10 cellular contexts compared by ENCODE assay signal in genomic region chr12:52358575-52359350, GRCh38. TPM values are rescaled to one million over a fixed set of nuclear protein-coding genes. Genes with fewer than 3 reads are reported as not detected.
DNase-seq lines count a peak whose midpoint lies in the region; ATAC-seq and TF ChIP-seq lines count a peak whose summit lies in the region.
"Had no signal": no experiment of that assay in that cellular context is flagged by ENCODE, and none has a peak within 500 bp of the region (broad histone marks: within the 10 kb centered on the region; RNA-seq: fewer than 3 reads in every experiment).

No MANE protein-coding gene starts in this region.

- peaks cover 0 to 5% (median 0%) of the 10 kb centered on the region in 5 donors for H3K27me3 Mint-ChIP-seq in naive thymus-derived CD8-positive, alpha-beta T cell

- POLR2A ChIA-PET in naive thymus-derived CD8-positive, alpha-beta T cell (lab: Charles Lee) = no interaction called here

- H3K4me1 ChIP-seq in Karpas-422 (ENCODE audit: low read length) = peaks cover 30% of the 10 kb centered on the region
- H3K4me1 ChIP-seq in hepatocyte (ENCODE audit: insufficient read depth) = no peaks in the 10 kb centered on the region

- H3K9me2 ChIP-seq in Karpas-422 (replicated peaks; ENCODE audit: insufficient read depth, low read length) (no peaks in the 10 kb centered on the region), hepatocyte (replicated peaks; ENCODE audit: insufficient read depth) (no peaks in the 10 kb centered on the region)

- H3K4me2 ChIP-seq in Karpas-422 (ENCODE audit: low read depth, low read length, poor library complexity, severe bottlenecking) = peak overlapping the region; percentile 62
- no peak overlapping the region for H3K4me2 ChIP-seq in hepatocyte

- peak overlapping the region; percentile 45; the same call in 1 of the 2 replicates for H3K4me3 ChIP-seq in Karpas-422 (ENCODE audit: low read length)
- no peak overlapping the region for H3K4me3 ChIP-seq in hepatocyte
- H3K4me3 ChIP-seq: lung had no signal

- ATAC-seq in GM21717 (IDR thresholded peaks at IDR 0.05; ENCODE audit: unreplicated experiment) (peak; percentile 82), esophagus mucosa (no peak)
- peak; percentile 98 to 99 for ATAC-seq in naive thymus-derived CD8-positive, alpha-beta T cell

- 78% methylated on average over 5 of the region's 5 CpGs for WGBS in hepatocyte (ENCODE audit: low lambda C conversion rate, missing lambda C conversion rate)

- DNase-seq in activated CD4-positive, alpha-beta T cell treated with anti-CD3 and anti-CD28 coated beads for 48 hours = peak; percentile 11
- DNase-seq in activated CD4-positive, alpha-beta T cell treated with anti-CD3 and anti-CD28 coated beads for 4 hours = no peak
- DNase-seq in Karpas-422 (peak; percentile 94), GDM1 (lab: John Stamatoyannopoulos, UW) (no peak), hepatocyte (ENCODE audit: low spot score) (no peak)
- DNase-seq in naive thymus-derived CD8-positive, alpha-beta T cell = peak in 7 of 10 donors; percentile 23 to 78 (median 67)
- DNase-seq: NCI-H510A had no signal

- H3K27ac ChIP-seq in Karpas-422 (ENCODE audit: low read length) (peak overlapping the region; percentile 85), hepatocyte (no peak overlapping the region)

- no peaks in the 10 kb centered on the region for H3K9me3 Mint-ChIP-seq in naive thymus-derived CD8-positive, alpha-beta T cell

- H3K9me3 ChIP-seq in Karpas-422 (ENCODE audit: low read length) (no peaks in the 10 kb centered on the region), hepatocyte (ENCODE audit: low read depth) (no peaks in the 10 kb centered on the region)

- H2AFZ ChIP-seq in Karpas-422 (ENCODE audit: low read length) (peak overlapping the region; percentile 13; the same call in 1 of the 2 replicates), hepatocyte (no peak overlapping the region)

- H4K20me1 ChIP-seq in Karpas-422 (ENCODE audit: insufficient read depth, low read depth, low read length) = no peaks in the 10 kb centered on the region
- H4K20me1 ChIP-seq in hepatocyte (ENCODE audit: insufficient read depth, poor library complexity, severe bottlenecking) = no peaks in the 10 kb centered on the region

- H3K36me3 ChIP-seq in Karpas-422 (ENCODE audit: insufficient read depth, low read length) = no peaks in the 10 kb centered on the region
- H3K36me3 ChIP-seq in hepatocyte (replicated peaks; ENCODE audit: insufficient read depth, low read depth) = no peaks in the 10 kb centered on the region

- no peak for TF ChIP-seq CTCF in hepatocyte (IDR thresholded peaks at IDR 0.05; ENCODE audit: poor library complexity)

- peak overlapping the region; percentile 62 for H3K9ac ChIP-seq in Karpas-422 (ENCODE audit: low read length)

- H3K27me3 ChIP-seq in Karpas-422 (ENCODE audit: low read length) (no peaks in the 10 kb centered on the region), hepatocyte (no peaks in the 10 kb centered on the region)

- H3K36me3 Mint-ChIP-seq in naive thymus-derived CD8-positive, alpha-beta T cell = no peaks in the 10 kb centered on the region

- peak overlapping the region; percentile 26 to 73 (median 54) for H3K4me3 Mint-ChIP-seq in naive thymus-derived CD8-positive, alpha-beta T cell

- peaks cover 24 to 37% (median 32%) of the 10 kb centered on the region in 4 donors for H3K4me1 Mint-ChIP-seq in naive thymus-derived CD8-positive, alpha-beta T cell

- no peaks in the 10 kb centered on the region for H3K79me2 ChIP-seq in Karpas-422 (ENCODE audit: low read length)
- no peaks in the 10 kb centered on the region for H3K79me2 ChIP-seq in hepatocyte

- H3K27ac Mint-ChIP-seq in naive thymus-derived CD8-positive, alpha-beta T cell = peak overlapping the region; percentile 36 to 88 (median 81)

RNA-seq across cellular contexts. Expression of gene KRT85, which starts 8.5 kb away (rescaled TPM):
- not detected in 2 replicates for total RNA-seq in Karpas-422 (2014; rRNA removed; shearing (Covaris generic); ENCODE audit: low replicate concordance)
- not detected for total RNA-seq in naive thymus-derived CD8-positive, alpha-beta T cell
- not detected for polyA plus RNA-seq in naive thymus-derived CD8-positive, alpha-beta T cell
- not detected in 2 replicates for total RNA-seq in hepatocyte
- polyA plus RNA-seq in hepatocyte = not detected in 2 replicates
- total RNA-seq in esophagus mucosa = not detected
- total RNA-seq: lung had no signal
- polyA plus RNA-seq: lung had no signal

RNA-seq across cellular contexts. Expression of gene KRT84, which starts 26.7 kb away (rescaled TPM):
- not detected in 2 replicates for total RNA-seq in Karpas-422 (2014; rRNA removed; shearing (Covaris generic); ENCODE audit: low replicate concordance)
- not detected for total RNA-seq in naive thymus-derived CD8-positive, alpha-beta T cell
- polyA plus RNA-seq in naive thymus-derived CD8-positive, alpha-beta T cell = not detected
- not detected in 2 replicates for total RNA-seq in hepatocyte
- not detected in 2 replicates for polyA plus RNA-seq in hepatocyte
- total RNA-seq in esophagus mucosa = not detected
- total RNA-seq: lung had no signal
- polyA plus RNA-seq: lung had no signal

RNA-seq across cellular contexts. Expression of gene KRT83, which starts 37.6 kb away (rescaled TPM):
- total RNA-seq in Karpas-422 (2014; rRNA removed; shearing (Covaris generic); ENCODE audit: low replicate concordance) = not detected in 2 replicates
- total RNA-seq in naive thymus-derived CD8-positive, alpha-beta T cell = not detected
- not detected for polyA plus RNA-seq in naive thymus-derived CD8-positive, alpha-beta T cell
- total RNA-seq in hepatocyte (not detected in 2 replicates), esophagus mucosa (not detected)
- polyA plus RNA-seq in hepatocyte = not detected in 2 replicates
- total RNA-seq: lung had no signal
- polyA plus RNA-seq: lung had no signal

RNA-seq across cellular contexts. Expression of gene KRT82, which starts 47.4 kb away (rescaled TPM):
- not detected in 2 replicates for total RNA-seq in Karpas-422 (2014; rRNA removed; shearing (Covaris generic); ENCODE audit: low replicate concordance)
- total RNA-seq in naive thymus-derived CD8-positive, alpha-beta T cell = not detected
- not detected for polyA plus RNA-seq in naive thymus-derived CD8-positive, alpha-beta T cell
- total RNA-seq in hepatocyte (not detected in 2 replicates), esophagus mucosa (not detected)
- not detected in 2 replicates for polyA plus RNA-seq in hepatocyte
- total RNA-seq: lung had no signal
- polyA plus RNA-seq: lung had no signal

Comparison
In these comparisons a context has a peak if more than half of its experiments do, and no peak if none do; other contexts are left out.
1. DNase-seq: peak in activated CD4-positive, alpha-beta T cell treated with anti-CD3 and anti-CD28 coated beads for 48 hours (single experiment), Karpas-422 (single experiment) and naive thymus-derived CD8-positive, alpha-beta T cell (7 of 10); none in activated CD4-positive, alpha-beta T cell treated with anti-CD3 and anti-CD28 coated beads for 4 hours (0 of 2), GDM1 (single experiment) and hepatocyte (single experiment).